ENCODE assay signal across 16 cellular contexts in the genomic region with DNA sequence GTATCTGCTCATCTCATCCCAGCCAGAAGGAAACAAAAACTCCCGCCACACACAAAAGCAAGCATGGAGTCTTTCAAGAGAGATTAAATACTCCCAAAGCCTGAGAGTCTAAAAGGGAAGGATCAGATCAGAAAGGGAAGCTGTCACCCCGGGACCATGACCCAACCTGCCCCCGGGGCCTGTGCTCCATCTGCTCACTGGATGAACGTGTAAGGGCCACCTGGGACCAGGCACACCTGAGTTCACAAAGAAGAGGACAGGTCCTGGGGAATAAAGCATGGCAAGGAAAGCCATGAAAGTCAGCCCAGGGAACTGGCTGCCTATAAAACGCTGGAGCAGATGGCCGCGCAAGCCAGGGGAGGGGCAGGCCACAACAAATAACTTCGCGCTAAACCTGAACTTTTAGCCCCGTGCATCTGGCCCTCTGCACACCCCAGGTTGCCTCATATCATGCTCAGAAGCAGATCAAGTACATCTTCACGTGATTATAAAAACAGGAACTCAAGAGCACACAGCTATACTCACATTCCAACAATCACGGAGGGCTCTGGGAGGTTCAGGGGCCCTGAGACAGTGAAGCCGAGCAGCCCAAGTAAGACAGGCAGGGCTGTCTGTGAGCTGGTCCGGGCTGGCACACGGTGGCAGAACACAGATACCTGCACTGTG. TPM values are rescaled to one million over a fixed set of nuclear protein-coding genes. Genes with fewer than 3 reads are reported as not detected.
A peak's percentile ranks its signal among the peaks of the same experiment; 100 is the strongest.
DNase-seq lines count a peak whose midpoint lies in the region; ATAC-seq, FAIRE-seq and TF ChIP-seq lines count a peak whose summit lies in the region.
"Had no signal": no experiment of that assay in that cellular context is flagged by ENCODE, and none has a peak within 500 bp of the region (broad histone marks: within the 10 kb centered on the region; RNA-seq: fewer than 3 reads in every experiment).

No MANE protein-coding gene starts in this region.

- H3K27me3 ChIP-seq in left ventricle myocardium inferior (ENCODE audit: low read depth) (no peaks in the 10 kb centered on the region), OCI-LY1 (ENCODE audit: insufficient read depth, low read length) (no peaks in the 10 kb centered on the region), upper lobe of left lung (no peaks in the 10 kb centered on the region), MG63 (no peaks in the 10 kb centered on the region)
- H3K27me3 ChIP-seq: hepatocyte had no signal

- H3K27ac ChIP-seq in left ventricle myocardium inferior (replicated peaks) (peak overlapping the region; percentile 74), OCI-LY1 (ENCODE audit: low read depth, low read length, poor library complexity, severe bottlenecking) (peak overlapping the region; percentile 34), kidney (ENCODE audit: low read depth in 2 of 2, low read length in 2 of 2) (peak overlapping the region; percentile 3 to 48), upper lobe of left lung (peak overlapping the region in 3 of 4 donors; percentile 7 to 19 (median 18))
- H3K27ac ChIP-seq: KMS-11 had no signal

- H3K9me2 ChIP-seq in OCI-LY1 (ENCODE audit: low read depth, low read length): no peaks in the 10 kb centered on the region

- ATAC-seq in upper lobe of left lung (ENCODE audit: low FRiP score in 2 of 2): no peak
- ATAC-seq: activated naive CD8-positive, alpha-beta T cell treated with anti-CD3 and anti-CD28 coated beads, Interleukin-2, amount 50 U/mL, for 24 hours; SK-N-SH treated with all-trans-retinoic acid at 6 μM for 48 hours had no signal

- 54 to 60% methylated on average over 5 to 15 of the region's 15 CpGs for WGBS in upper lobe of left lung, 2 donors

- peaks cover 94% of the 10 kb centered on the region for H3K4me1 ChIP-seq in left ventricle myocardium inferior
- H3K4me1 ChIP-seq in OCI-LY1 (ENCODE audit: insufficient read depth, low read length, severe bottlenecking): peaks cover 40% of the 10 kb centered on the region
- peaks cover 21 to 36% of the 10 kb centered on the region in 2 donors for H3K4me1 ChIP-seq in kidney (ENCODE audit: control insufficient read depth in 1 of 2, insufficient read depth in 1 of 2, low read depth in 1 of 2, low read length in 2 of 2)
- peaks cover 52 to 66% (median 56%) of the 10 kb centered on the region in 4 donors for H3K4me1 ChIP-seq in upper lobe of left lung

- no peaks in the 10 kb centered on the region for H3F3A ChIP-seq in OCI-LY1 (ENCODE audit: insufficient read depth, low read length)

- no peak overlapping the region for H3K4me3 ChIP-seq in left ventricle myocardium inferior
- no peak overlapping the region for H3K4me3 ChIP-seq in OCI-LY1 (ENCODE audit: low read depth, low read length, poor library complexity, severe bottlenecking)
- no peak overlapping the region for H3K4me3 ChIP-seq in kidney (ENCODE audit: low read length in 2 of 2)
- H3K4me3 ChIP-seq in upper lobe of left lung: no peak overlapping the region
- no peak overlapping the region for H3K4me3 ChIP-seq in MG63
- H3K4me3 ChIP-seq: hepatocyte, skin epidermis had no signal

- H3K4me2 ChIP-seq in OCI-LY1 (ENCODE audit: low read length): peak overlapping the region; percentile 25; the same call in 1 of the 2 replicates
- H3K4me2 ChIP-seq: KMS-11 had no signal

- TF ChIP-seq POLR2A in upper lobe of left lung (IDR thresholded peaks at IDR 0.05): no peak

- TF ChIP-seq CTCF in left ventricle myocardium inferior (IDR thresholded peaks at IDR 0.05; ENCODE audit: borderline replicate concordance): no peak
- no peak for TF ChIP-seq CTCF in OCI-LY1 (IDR thresholded peaks at IDR 0.05; ENCODE audit: low read length)
- no peak for TF ChIP-seq CTCF in kidney (IDR thresholded peaks at IDR 0.05; ENCODE audit: borderline replicate concordance, extremely low read depth, insufficient read depth)
- TF ChIP-seq CTCF in upper lobe of left lung (IDR thresholded peaks at IDR 0.05): no peak

- H4K20me1 ChIP-seq in OCI-LY1 (ENCODE audit: insufficient read depth, low read length): no peaks in the 10 kb centered on the region

- H2AFZ ChIP-seq in OCI-LY1 (ENCODE audit: low read length): no peak overlapping the region
- H2AFZ ChIP-seq: hepatocyte had no signal

- H3K36me3 ChIP-seq in left ventricle myocardium inferior: peaks cover 26% of the 10 kb centered on the region
- H3K36me3 ChIP-seq in OCI-LY1 (ENCODE audit: insufficient read depth, low read length): peaks cover 53% of the 10 kb centered on the region; the same call in 1 of the 2 replicates
- H3K36me3 ChIP-seq in kidney (ENCODE audit: control insufficient read depth in 1 of 2, insufficient read depth in 2 of 2, low read length in 2 of 2): no peaks in the 10 kb centered on the region
- H3K36me3 ChIP-seq in upper lobe of left lung: peaks cover 0 to 31% (median 11%) of the 10 kb centered on the region in 4 donors
- H3K36me3 ChIP-seq in MG63: peaks cover 4% of the 10 kb centered on the region; the same call in 1 of the 2 replicates

- TF ChIP-seq EP300 in upper lobe of left lung (IDR thresholded peaks at IDR 0.05): no peak

- intact Hi-C loops in left ventricle myocardium inferior (cut with micrococcal nuclease) (no loop called here), cardiac septum (cut with DNase I) (loop anchor here (5.0 kb wide), 3 partner anchors 43 to 168 kb away; partner anchors contain the start of gene USP22), kidney (cut with DNase I) (no loop called here)

- no peak for DNase-seq in left ventricle myocardium inferior
- DNase-seq in cardiac septum (ENCODE audit: low spot score): no peak
- DNase-seq in kidney: no peak
- DNase-seq in upper lobe of left lung: peak in 1 of 2 donors; percentile 28
- DNase-seq in activated CD4-positive, CD25-positive, alpha-beta regulatory T cell treated with anti-CD3 and anti-CD28 coated beads, Interleukin-2, amount 50 U/mL, for 72 hours: no peak
- DNase-seq in activated gamma-delta T cell treated with Interleukin-2 at 50 U/mL for 16 hours: no peak
- no peak for DNase-seq in MG63
- DNase-seq: ACHN; activated CD4-positive, alpha-beta T cell treated with anti-CD3 and anti-CD28 coated beads, Interleukin-2, amount 50 U/mL, for 4 hours; activated naive CD8-positive, alpha-beta T cell treated with anti-CD3 and anti-CD28 coated beads, Interleukin-2, amount 50 U/mL, for 24 hours; NCI-H2227 treated with DMSO at 0.1 percent for 48 hours had no signal

- no peak for FAIRE-seq in kidney (lab: Jason Lieb, UNC)

- peaks cover 77% of the 10 kb centered on the region for H3K79me2 ChIP-seq in OCI-LY1 (ENCODE audit: insufficient read depth, low read length)

- H3K9me3 ChIP-seq in left ventricle myocardium inferior (replicated peaks) (no peaks in the 10 kb centered on the region), OCI-LY1 (ENCODE audit: low read length) (no peaks in the 10 kb centered on the region), kidney (ENCODE audit: control insufficient read depth in 1 of 2, low read length in 2 of 2) (no peaks in the 10 kb centered on the region), upper lobe of left lung (no peaks in the 10 kb centered on the region), MG63 (no peaks in the 10 kb centered on the region)

- H3K9ac ChIP-seq in OCI-LY1 (ENCODE audit: low read length) (no peak overlapping the region; the same call in 1 of the 2 replicates), kidney (ENCODE audit: low read length in 2 of 2) (no peak overlapping the region)
- H3K9ac ChIP-seq: KMS-11 had no signal

RNA-seq across cellular contexts. Expression of gene TMEM11, which starts 3.4 kb away (rescaled TPM):
- total RNA-seq in left ventricle myocardium inferior: 39.7 TPM
- 32.0 TPM for total RNA-seq in cardiac septum
- 17.4 TPM for total RNA-seq in kidney
- polyA plus RNA-seq in kidney (ENCODE audit: insufficient read depth, low read depth, low replicate concordance): 34.2 TPM
- total RNA-seq in upper lobe of left lung: 10 to 100 TPM; 13.0 to 38.9 (median 21.6) TPM
- 13.9 and 18.9 TPM in 2 replicates for total RNA-seq in MG63 (2014; rRNA removed; shearing (Covaris generic); ENCODE audit: low replicate concordance)

RNA-seq across cellular contexts. Expression of gene NATD1, which starts 42.7 kb away (rescaled TPM):
- total RNA-seq in left ventricle myocardium inferior (17.7 TPM), cardiac septum (14.4 TPM), kidney (14.2 TPM), upper lobe of left lung (10 to 100 TPM; 11.2 to 32.5 (median 16.1) TPM)
- polyA plus RNA-seq in kidney (ENCODE audit: insufficient read depth, low read depth, low replicate concordance): 5.0 TPM
- 0.36 TPM in 1 of 2 replicates, not detected in the other for total RNA-seq in MG63 (2014; rRNA removed; shearing (Covaris generic); ENCODE audit: low replicate concordance)

Comparison
In these comparisons a context has a peak if more than half of its experiments do, and no peak if none do; other contexts are left out.
1. H3K27ac ChIP-seq: peak in every context shown above with its lines; median percentile 74 in left ventricle myocardium inferior; 34 in OCI-LY1; 26 in kidney; 18 in upper lobe of left lung.